Comparison of ENCODE assay signal across 12 cellular contexts in genomic region chr22:42365942-42366660, GRCh38.
DNase-seq lines count a peak whose midpoint lies in the region; TF ChIP-seq lines count a peak whose summit lies in the region.
"Had no signal": no experiment of that assay in that cellular context is flagged by ENCODE, and none has a peak within 500 bp of the region (broad histone marks: within the 10 kb centered on the region; RNA-seq: fewer than 3 reads in every experiment).

No MANE protein-coding gene starts in this region.

- POLR2A ChIA-PET in HEK293 (lab: Yijun Ruan, JAX), result interaction anchor here (0.5 to 0.7 kb wide), 2 partner anchors 161 to 275 kb away, joined by 3 to 12 read pairs; partner anchors contain the start of gene NDUFA6

- no peaks in the 10 kb centered on the region for H3K9me3 ChIP-seq in HEK293 (ENCODE audit: control insufficient read depth, insufficient read depth, low read depth, low read length)
- no peaks in the 10 kb centered on the region for H3K9me3 ChIP-seq in iPS-18a (ENCODE audit: control insufficient read depth, low read depth, low read length)
- no peaks in the 10 kb centered on the region; the same call in 1 of the 2 replicates for H3K9me3 ChIP-seq in MG63

- H3K4me3 ChIP-seq in HEK293 (ENCODE audit: low read depth, low read length) (no peak overlapping the region), iPS-18a (ENCODE audit: low read length) (peak overlapping the region; percentile 62), MG63 (no peak overlapping the region)

- peak; percentile 58 for DNase-seq in NCI-H446 treated with DMSO at 0.1 percent for 48 hours (lab: John Stamatoyannopoulos, UW)
- peak in 1 of 49 donors; percentile 22 for DNase-seq in substantia nigra (lab: John Stamatoyannopoulos, UW)
- no peak for DNase-seq in activated T-cell treated with anti-CD3 and anti-CD28 coated beads, Interleukin-2, amount 50 U/mL, for 48 hours
- no peak for DNase-seq in activated naive CD4-positive, alpha-beta T cell (lab: John Stamatoyannopoulos, UW)
- DNase-seq in MG63, result no peak
- DNase-seq: activated CD8-positive, alpha-beta memory T cell treated with anti-CD3 and anti-CD28 coated beads for 24 hours; activated effector memory CD4-positive, alpha-beta T cell treated with anti-CD3 and anti-CD28 coated beads, Interleukin-2, amount 50 U/mL, for 16 hours; CD8-positive, alpha-beta T cell; foreskin fibroblast; stimulated activated naive CD8-positive, alpha-beta T cell treated with anti-CD3 and anti-CD28 coated beads, Interleukin-15, Interleukin-2, amounts not matched to agents 100 U/mL and 50 U/mL, for 24 hours had no signal

- no peak overlapping the region for H3K27ac ChIP-seq in HEK293 (ENCODE audit: extremely low read depth, low read depth, low read length)
- no peak overlapping the region for H3K27ac ChIP-seq in iPS-18a (ENCODE audit: low read length)
- H3K27ac ChIP-seq in substantia nigra (ENCODE audit: low read depth, low read length, poor library complexity, severe bottlenecking), result peak overlapping the region; percentile 75

- CTCF ChIA-PET in HEK293 (lab: Yijun Ruan, JAX), result interaction anchor here (0.6 kb wide), 1 partner anchor 9 kb away, joined by 4 read pairs; no protein-coding TSS in a partner anchor

- H3K27me3 ChIP-seq in iPS-18a (ENCODE audit: control insufficient read depth, insufficient read depth, low read length) (peaks cover 15% of the 10 kb centered on the region), MG63 (no peaks in the 10 kb centered on the region)

- no peak for TF ChIP-seq CTCF in HEK293 (tag by site-specific recombination; IDR thresholded peaks at IDR 0.05)

- H3K4me1 ChIP-seq in HEK293 (ENCODE audit: control insufficient read depth, insufficient read depth, low read length) (peaks cover 23% of the 10 kb centered on the region), iPS-18a (ENCODE audit: control insufficient read depth, low read depth, low read length) (peaks cover 35% of the 10 kb centered on the region)

- peak overlapping the region; percentile 54 for H3K9ac ChIP-seq in iPS-18a (ENCODE audit: low read length)

- no peaks in the 10 kb centered on the region for H3K36me3 ChIP-seq in HEK293 (ENCODE audit: control insufficient read depth in 2 of 2, insufficient read depth in 1 of 2, low read length in 2 of 2)
- no peaks in the 10 kb centered on the region for H3K36me3 ChIP-seq in iPS-18a (ENCODE audit: control insufficient read depth, low read depth, low read length)
- H3K36me3 ChIP-seq in MG63, result no peaks in the 10 kb centered on the region

TF ChIP-seq in HEK293, 187 proteins besides CTCF, POLR2A, EP300 and RAD21:
- TF ChIP-seq ZNF514 (tag by site-specific recombination; IDR thresholded peaks at IDR 0.05) (no peak), SCRT1 (tag by site-specific recombination; IDR thresholded peaks at IDR 0.05; ENCODE audit: borderline replicate concordance) (no peak), ZNF580 (tag by site-specific recombination; IDR thresholded peaks at IDR 0.05) (0 out of 2 replicates have a peak, but pooled peaks have one; percentile 20), ZNF664 (tag by site-specific recombination; IDR thresholded peaks at IDR 0.05) (no peak), ZNF311 (tag by site-specific recombination; IDR thresholded peaks at IDR 0.05; ENCODE audit: borderline replicate concordance) (no peak), SALL2 (tag by site-specific recombination; IDR thresholded peaks at IDR 0.05; ENCODE audit: borderline replicate concordance) (no peak), ZBTB7A (tag by site-specific recombination; IDR thresholded peaks at IDR 0.05; ENCODE audit: low read depth) (no peak), PBX3 (CRISPR knock-in tag; IDR thresholded peaks at IDR 0.05) (no peak), ZBTB6 (tag by site-specific recombination; IDR thresholded peaks at IDR 0.05) (no peak), ZNF121 (tag by site-specific recombination; IDR thresholded peaks at IDR 0.05) (no peak), TCF7L2 (IDR thresholded peaks at IDR 0.05; ENCODE audit: borderline replicate concordance, low read depth, low read length) (peak; percentile 7), ZNF138 (tag by site-specific recombination; IDR thresholded peaks at IDR 0.05; ENCODE audit: borderline replicate concordance) (no peak), WT1 (tag by site-specific recombination; IDR thresholded peaks at IDR 0.05) (0 out of 2 replicates have a peak, but pooled peaks have one; percentile 31), ZEB2 (tag by site-specific recombination; IDR thresholded peaks at IDR 0.05) (no peak), ATF2 (tag by site-specific recombination; IDR thresholded peaks at IDR 0.05; ENCODE audit: low read depth) (no peak), ZNF23 (tag by site-specific recombination; IDR thresholded peaks at IDR 0.05; ENCODE audit: borderline replicate concordance) (no peak), HOXC10 (CRISPR knock-in tag; IDR thresholded peaks at IDR 0.05) (no peak), ZNF768 (tag by site-specific recombination; IDR thresholded peaks at IDR 0.05) (peak; percentile 86; the same call in 1 of the 2 replicates)
TF ChIP-seq in HEK293: peak in this region for 4.
